ENCODE assay signal across 9 cellular contexts in genomic region chr13:44149821-44150220, GRCh38.
"Had no signal": no experiment of that assay in that cellular context is flagged by ENCODE, and none has a peak within 500 bp of the region (broad histone marks: within the 10 kb centered on the region; RNA-seq: fewer than 3 reads in every experiment).

No MANE protein-coding gene starts in this region.

- DNase-seq: HFFc6, IMR-90 had no signal

- H3K4me3 ChIP-seq: GM23338, HAP-1, K562 had no signal

- H3K4me1 ChIP-seq: HAP-1 had no signal

- H3K9me3 ChIP-seq: HAP-1 had no signal

- H3K4me2 ChIP-seq: GM23338 had no signal

- H2AFZ ChIP-seq: GM23338 had no signal

- H3K36me3 ChIP-seq: HAP-1 had no signal

- FAIRE-seq: H1, H54, HTR-8/SVneo, K562 had no signal

- ATAC-seq: GM23338, HCT116, K562 had no signal
